12 cellular contexts compared by ENCODE assay signal in the genomic region with DNA sequence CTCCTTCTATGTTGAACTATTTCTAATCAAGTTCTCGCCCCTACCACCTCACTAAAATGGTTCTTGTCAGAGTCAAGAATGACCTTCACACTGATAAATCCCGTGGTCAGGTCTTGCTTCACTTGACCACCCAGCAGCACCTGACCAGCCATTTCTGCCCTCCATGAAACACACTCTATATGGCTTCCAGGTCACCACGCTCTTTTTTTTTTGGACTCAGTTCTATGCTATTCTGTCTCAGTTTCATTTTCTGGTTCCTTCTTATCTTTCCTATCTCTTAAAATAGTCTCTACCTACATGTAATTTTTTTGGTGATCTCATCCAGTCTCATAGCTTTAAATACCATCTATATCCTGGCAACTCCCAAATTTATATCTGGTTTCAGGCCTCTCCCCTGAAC. TPM values are rescaled to one million over a fixed set of nuclear protein-coding genes. Genes with fewer than 3 reads are reported as not detected.
A peak's percentile ranks its signal among the peaks of the same experiment; 100 is the strongest.
DNase-seq lines count a peak whose midpoint lies in the region; ATAC-seq, FAIRE-seq and TF ChIP-seq lines count a peak whose summit lies in the region.
"Had no signal": no experiment of that assay in that cellular context is flagged by ENCODE, and none has a peak within 500 bp of the region (broad histone marks: within the 10 kb centered on the region; RNA-seq: fewer than 3 reads in every experiment).

No MANE protein-coding gene starts in this region.

- no peak for FAIRE-seq in small intestine (lab: Jason Lieb, UNC)

- TF ChIP-seq CTCF in foreskin keratinocyte (conservative IDR thresholded peaks at IDR 0.05) = no peak
- no peak for TF ChIP-seq CTCF in stomach (IDR thresholded peaks at IDR 0.05)
- no peak for TF ChIP-seq CTCF in A673 (conservative IDR thresholded peaks at IDR 0.05; ENCODE audit: low read depth, low read length)

- H3K27me3 ChIP-seq in foreskin keratinocyte (no peaks in the 10 kb centered on the region), stomach (no peaks in the 10 kb centered on the region), small intestine (ENCODE audit: control insufficient read depth in 2 of 2, insufficient read depth in 2 of 2, low read length in 2 of 2) (no peaks in the 10 kb centered on the region), A673 (replicated peaks; ENCODE audit: insufficient read depth, low read depth, low read length, poor library complexity) (no peaks in the 10 kb centered on the region)

- no TSS peak for BruUV-seq in A673 (replicated peaks; lab: Mats Ljungman, UMichigan)

- TF ChIP-seq EP300 in stomach (IDR thresholded peaks at IDR 0.05) = no peak

- H3K36me3 ChIP-seq in stomach (peaks cover 0 to 28% (median 15%) of the 10 kb centered on the region in 4 donors), small intestine (ENCODE audit: control insufficient read depth in 2 of 2, insufficient read depth in 2 of 2, low read length in 2 of 2) (no peaks in the 10 kb centered on the region), A673 (ENCODE audit: insufficient read depth, low read length, poor library complexity, severe bottlenecking) (no peaks in the 10 kb centered on the region)
- H3K36me3 ChIP-seq: WERI-Rb-1 had no signal

- H3K4me3 ChIP-seq in stomach (no peak overlapping the region), small intestine (ENCODE audit: low read depth in 1 of 2, low read length in 2 of 2) (no peak overlapping the region), A673 (ENCODE audit: low read depth, low read length, poor library complexity, severe bottlenecking) (no peak overlapping the region)

- 79 to 90% (median 84%) methylated on average over 3 of the region's 3 CpGs for WGBS in stomach, 5 donors
- 88 to 96% (median 88%) methylated on average over 3 of the region's 3 CpGs for WGBS in small intestine, 3 donors

- CTCF ChIA-PET in A673 (lab: Charles Lee) = no interaction called here

- H3K27ac ChIP-seq in foreskin keratinocyte (no peak overlapping the region), stomach (peak overlapping the region in 1 of 5 donors; percentile 1), small intestine (ENCODE audit: low read depth in 1 of 2, low read length in 1 of 2) (no peak overlapping the region), A673 (ENCODE audit: low read depth, low read length, poor library complexity, severe bottlenecking) (no peak overlapping the region)
- H3K27ac ChIP-seq: WERI-Rb-1 had no signal

- DNase-seq in foreskin keratinocyte = peak in 1 of 2 donors; percentile 41
- no peak for DNase-seq in NCI-H748 (lab: John Stamatoyannopoulos, UW; ENCODE audit: unreplicated experiment)
- no peak for DNase-seq in stomach
- no peak for DNase-seq in small intestine
- DNase-seq in A673 (ENCODE audit: low spot score) = no peak
- DNase-seq: activated effector memory CD4-positive, alpha-beta T cell treated with anti-CD3 and anti-CD28 coated beads, Interleukin-2, amount 50 U/mL, for 16 hours; kidney glomerular epithelial cell; NCI-H187 treated with DMSO at 0.1 percent for 48 hours; WERI-Rb-1 had no signal

- POLR2A ChIA-PET in A673 (lab: Charles Lee; ENCODE audit: low non-redundant PET) = no interaction called here

- H3K9me3 ChIP-seq in stomach = no peaks in the 10 kb centered on the region
- no peaks in the 10 kb centered on the region for H3K9me3 ChIP-seq in small intestine (ENCODE audit: control insufficient read depth, low read depth)
- H3K9me3 ChIP-seq in A673 (ENCODE audit: low read depth, low read length, poor library complexity, severe bottlenecking) = no peaks in the 10 kb centered on the region

- ATAC-seq in GM18861 (IDR thresholded peaks at IDR 0.05; ENCODE audit: unreplicated experiment) = peak; percentile 48
- ATAC-seq in GM21529 (IDR thresholded peaks at IDR 0.05; ENCODE audit: unreplicated experiment) = peak; percentile 59
- ATAC-seq in HG03108 (IDR thresholded peaks at IDR 0.05; ENCODE audit: unreplicated experiment) = peak; percentile 62
- ATAC-seq in foreskin keratinocyte = peak; percentile 31

- intact Hi-C loops in stomach (cut with DNase I; ENCODE audit: low total_unique reads) (no loop called here), A673 (cut with micrococcal nuclease; ENCODE audit: unreplicated experiment) (no loop called here)

- no peaks in the 10 kb centered on the region for H3K4me1 ChIP-seq in foreskin keratinocyte
- H3K4me1 ChIP-seq in stomach = peaks cover 29 to 81% (median 55%) of the 10 kb centered on the region in 4 donors
- H3K4me1 ChIP-seq in small intestine (ENCODE audit: control insufficient read depth in 2 of 2, insufficient read depth in 1 of 2, low read depth in 1 of 2, low read length in 1 of 2) = peaks cover 2 to 6% of the 10 kb centered on the region in 2 donors
- H3K4me1 ChIP-seq in A673 (ENCODE audit: insufficient read depth, low read length, poor library complexity, severe bottlenecking) = no peaks in the 10 kb centered on the region

- no peak for TF ChIP-seq POLR2A in stomach (IDR thresholded peaks at IDR 0.05)

RNA-seq across cellular contexts. Expression of a gene that starts 11.4 kb away (rescaled TPM):
- 16.6 and 17.8 TPM in 2 replicates for total RNA-seq in foreskin keratinocyte
- polyA plus RNA-seq in foreskin keratinocyte = 3.4 and 3.9 TPM in 2 replicates
- 10 to 100 TPM; 33.3 to 92.3 (median 57.7) TPM for total RNA-seq in stomach
- polyA plus RNA-seq in stomach = 1 to 10 TPM; 4.8 to 7.6 (median 6.6) TPM
- polyA plus RNA-seq in small intestine = 1 to 10 TPM; 2.7 to 7.6 (median 3.2) TPM
- total RNA-seq in A673 (2021) = 5.1 and 6.7 TPM in 2 replicates
